Comparison of ENCODE assay signal across 8 cellular contexts in genomic region chr15:75029378-75030022, GRCh38. TPM values are rescaled to one million over a fixed set of nuclear protein-coding genes. Genes with fewer than 3 reads are reported as not detected.
DNase-seq lines count a peak whose midpoint lies in the region; ATAC-seq and TF ChIP-seq lines count a peak whose summit lies in the region.

No MANE protein-coding gene starts in this region.

- H3K4me1 ChIP-seq in gastroesophageal sphincter (peaks cover 5 to 58% (median 23%) of the 10 kb centered on the region in 3 donors), osteoblast (ENCODE audit: insufficient read depth, low read length) (peaks cover 14% of the 10 kb centered on the region)

- WGBS in gastroesophageal sphincter (ENCODE audit: low coverage in 1 of 2), 2 donors: 0 to 40% methylated on average over 1 to 2 of the region's 12 CpGs

- peaks cover 12% of the 10 kb centered on the region for H3K79me2 ChIP-seq in osteoblast (ENCODE audit: insufficient read depth, low read length)

- H3K4me2 ChIP-seq in osteoblast (ENCODE audit: insufficient read depth, low read length): peak overlapping the region; percentile 80

- no peaks in the 10 kb centered on the region for H4K20me1 ChIP-seq in osteoblast (ENCODE audit: insufficient read depth, low read length)

- no peak for TF ChIP-seq EP300 in gastroesophageal sphincter (IDR thresholded peaks at IDR 0.05)

- DNase-seq in AG08396 (ENCODE audit: low spot score) (peak; percentile 83), MG63 (peak; percentile 86), SKM-1 (lab: John Stamatoyannopoulos, UW; ENCODE audit: unreplicated experiment) (peak; percentile 54), osteoblast (ENCODE audit: insufficient read length, low spot score, missing footprints) (peak; percentile 96), superior temporal gyrus (ENCODE audit: extremely low spot score) (peak; percentile 93)
- peak; percentile 87 for DNase-seq in activated naive CD4-positive, alpha-beta T cell treated with anti-CD3 and anti-CD28 coated beads, Interleukin-2, amount 50 U/mL, for 16 hours

- H3K36me3 ChIP-seq in MG63 (peaks cover 18% of the 10 kb centered on the region), gastroesophageal sphincter (peaks cover 0 to 18% of the 10 kb centered on the region in 2 donors), osteoblast (ENCODE audit: insufficient read depth, low read length) (no peaks in the 10 kb centered on the region)

- TF ChIP-seq CTCF in gastroesophageal sphincter (IDR thresholded peaks at IDR 0.05): peak in 3 of 4 experiments; percentile 96 to 99 (median 98)
- TF ChIP-seq CTCF in osteoblast (IDR thresholded peaks at IDR 0.05; ENCODE audit: extremely low read depth, low read depth, low read length): peak; percentile 93

- H3K9me3 ChIP-seq in MG63: no peaks in the 10 kb centered on the region
- H3K9me3 ChIP-seq in gastroesophageal sphincter: no peaks in the 10 kb centered on the region
- no peaks in the 10 kb centered on the region for H3K9me3 ChIP-seq in osteoblast (ENCODE audit: low read depth, low read length)

- H3K4me3 ChIP-seq in MG63 (no peak overlapping the region), gastroesophageal sphincter (peak overlapping the region in 1 of 2 donors; percentile 20), osteoblast (ENCODE audit: insufficient read depth, low read length) (peak overlapping the region; percentile 61)

- peak overlapping the region; percentile 94 for H2AFZ ChIP-seq in osteoblast (ENCODE audit: low read length)

- H3K27me3 ChIP-seq in MG63: no peaks in the 10 kb centered on the region
- H3K27me3 ChIP-seq in gastroesophageal sphincter: no peaks in the 10 kb centered on the region
- no peaks in the 10 kb centered on the region for H3K27me3 ChIP-seq in osteoblast (ENCODE audit: insufficient read depth, low read length)

- H3K27ac ChIP-seq in gastroesophageal sphincter (peak overlapping the region; percentile 13 to 77 (median 66)), osteoblast (ENCODE audit: low read depth, low read length) (peak overlapping the region; percentile 85)

- ATAC-seq in GM19023 (IDR thresholded peaks at IDR 0.05; ENCODE audit: unreplicated experiment) (peak; percentile 61), gastroesophageal sphincter (peak; percentile 85)

- TF ChIP-seq POLR2A in gastroesophageal sphincter (IDR thresholded peaks at IDR 0.05): no peak

RNA-seq across cellular contexts. Expression of gene PPCDC, which starts 6.1 kb away (rescaled TPM):
- total RNA-seq in MG63 (2014; rRNA removed; shearing (Covaris generic); ENCODE audit: low replicate concordance): 10.8 and 31.9 TPM in 2 replicates
- total RNA-seq in gastroesophageal sphincter (10 to 100 TPM in 3 of 4 donors, 1 to 10 TPM in 1; 7.8 to 14.2 (median 12.9) TPM), osteoblast (5.6 and 6.5 TPM in 2 replicates)

RNA-seq across cellular contexts. Expression of gene SCAMP5, which starts 34.1 kb away (rescaled TPM):
- total RNA-seq in MG63 (2014; rRNA removed; shearing (Covaris generic); ENCODE audit: low replicate concordance): 0.20 and 3.4 TPM in 2 replicates
- total RNA-seq in gastroesophageal sphincter (10 to 100 TPM in 1 of 4 donors, 1 to 10 TPM in 3; 2.2 to 10.1 (median 5.6) TPM), osteoblast (0.88 and 1.8 TPM in 2 replicates)
